ENCODE assay signal across 13 cellular contexts in the genomic region with DNA sequence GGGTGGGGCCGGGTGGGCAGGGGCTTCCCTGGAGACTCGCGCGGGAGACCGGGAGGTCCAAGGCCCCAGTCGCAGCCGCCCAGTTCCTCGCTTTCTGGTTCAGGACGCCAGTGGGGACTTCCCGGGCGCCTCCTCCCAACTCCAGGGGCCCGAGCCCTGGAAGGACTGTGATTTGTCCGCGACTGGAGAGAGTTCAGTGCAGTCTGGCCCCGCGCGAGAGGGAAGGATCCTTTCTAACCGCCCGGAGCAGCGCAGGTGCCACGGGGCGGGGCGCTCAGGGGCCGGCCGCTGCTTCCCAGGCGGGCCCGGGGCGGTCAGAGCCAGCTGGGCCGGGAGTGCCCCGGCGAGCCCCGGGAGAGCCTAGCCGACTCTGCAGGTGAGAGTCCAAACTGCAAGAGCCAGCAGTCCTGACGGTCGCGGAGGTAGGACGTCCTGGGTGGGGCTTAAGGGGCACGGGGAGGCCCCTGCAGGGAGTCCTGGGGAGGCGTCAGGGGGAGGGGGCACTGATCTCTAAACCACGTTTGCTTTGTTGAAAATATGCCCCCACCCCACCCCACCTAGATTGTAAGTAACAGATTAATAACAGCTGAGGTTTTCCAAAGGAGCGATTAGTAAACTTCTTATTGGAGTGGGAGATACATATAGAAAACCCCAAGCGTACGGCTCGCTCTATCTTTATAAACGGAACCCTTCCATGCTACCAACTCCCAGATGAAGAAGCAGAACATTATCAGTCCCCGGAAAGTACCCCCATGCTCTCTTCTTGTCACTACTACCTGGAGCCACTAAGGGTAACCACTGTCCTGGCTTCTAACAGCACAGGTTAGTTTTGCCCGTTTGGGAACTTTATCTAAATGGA. TPM values are rescaled to one million over a fixed set of nuclear protein-coding genes. Genes with fewer than 3 reads are reported as not detected.
A peak's percentile ranks its signal among the peaks of the same experiment; 100 is the strongest.
DNase-seq lines count a peak whose midpoint lies in the region; ATAC-seq and TF ChIP-seq lines count a peak whose summit lies in the region.
"Had no signal": no experiment of that assay in that cellular context is flagged by ENCODE, and none has a peak within 500 bp of the region (broad histone marks: within the 10 kb centered on the region; RNA-seq: fewer than 3 reads in every experiment).

No MANE protein-coding gene starts in this region.

- H4K91ac ChIP-seq in mesenchymal stem cell (ENCODE audit: low read length), result no peak overlapping the region

- H3K27me3 ChIP-seq in mesenchymal stem cell (ENCODE audit: control insufficient read depth in 1 of 2, insufficient read depth in 1 of 2, low read length in 2 of 2), result peaks cover 94 to 96% of the 10 kb centered on the region in 2 experiments

- H3K14ac ChIP-seq in mesenchymal stem cell (ENCODE audit: low read length in 2 of 2), result no peak overlapping the region

- H3K9me3 ChIP-seq in mesenchymal stem cell (ENCODE audit: control insufficient read depth, low read length), result peaks cover 11% of the 10 kb centered on the region
- H3K9me3 ChIP-seq: heart left ventricle had no signal

- no peak for TF ChIP-seq CTCF in MCF 10A (IDR thresholded peaks at IDR 0.05; ENCODE audit: unreplicated experiment)
- no peak for TF ChIP-seq CTCF in endothelial cell (IDR thresholded peaks at IDR 0.05; ENCODE audit: unreplicated experiment)

- H3K18ac ChIP-seq in mesenchymal stem cell (ENCODE audit: low read depth in 1 of 2, low read length in 2 of 2), result peak overlapping the region; percentile 42 to 86

- no TSS peak for BruUV-seq in MCF 10A (replicated peaks; lab: Mats Ljungman, UMichigan)

- peak overlapping the region; percentile 71 for H4K8ac ChIP-seq in mesenchymal stem cell (ENCODE audit: low read length)

- peaks cover 25% of the 10 kb centered on the region for H3K4me1 Mint-ChIP-seq in stimulated activated naive CD8-positive, alpha-beta T cell treated with anti-CD3 and anti-CD28 coated beads, Interleukin-15, amount 100 ng/mL, for 72 hours
- H3K4me1 Mint-ChIP-seq in MCF 10A (ENCODE audit: insufficient read depth, unreplicated experiment) (no peaks in the 10 kb centered on the region), endothelial cell (ENCODE audit: unreplicated experiment) (peaks cover 9% of the 10 kb centered on the region)

- H3K36me3 Mint-ChIP-seq in MCF 10A (ENCODE audit: insufficient read depth, unreplicated experiment), result no peaks in the 10 kb centered on the region
- peaks cover 5% of the 10 kb centered on the region for H3K36me3 Mint-ChIP-seq in endothelial cell (ENCODE audit: low read depth, unreplicated experiment)

- H3K4me3 Mint-ChIP-seq in stimulated activated naive CD8-positive, alpha-beta T cell treated with anti-CD3 and anti-CD28 coated beads, Interleukin-15, amount 100 ng/mL, for 72 hours, result peak overlapping the region in 1 of 2 donors; percentile 51
- H3K4me3 Mint-ChIP-seq in MCF 10A (ENCODE audit: unreplicated experiment) (no peak overlapping the region), endothelial cell (ENCODE audit: unreplicated experiment) (no peak overlapping the region)

- H3K4ac ChIP-seq in mesenchymal stem cell (ENCODE audit: low read depth in 1 of 2, low read length in 2 of 2), result peak overlapping the region in 1 of 2 experiments; percentile 17

- no peak overlapping the region for H3K4me2 ChIP-seq in mesenchymal stem cell (ENCODE audit: low read length, poor library complexity, severe bottlenecking)

- H3K23ac ChIP-seq in mesenchymal stem cell (ENCODE audit: low read length in 2 of 2), result no peak overlapping the region

- no peak overlapping the region for H3K27ac ChIP-seq in mesenchymal stem cell (ENCODE audit: low read length, poor library complexity, severe bottlenecking)
- H3K27ac ChIP-seq: C4-2B, heart left ventricle had no signal

- H3K27ac Mint-ChIP-seq in stimulated activated naive CD8-positive, alpha-beta T cell treated with anti-CD3 and anti-CD28 coated beads, Interleukin-15, amount 100 ng/mL, for 72 hours, result no peak overlapping the region
- no peak overlapping the region for H3K27ac Mint-ChIP-seq in MCF 10A (ENCODE audit: low read depth, unreplicated experiment)
- H3K27ac Mint-ChIP-seq in endothelial cell (ENCODE audit: unreplicated experiment), result no peak overlapping the region

- H3K9me3 Mint-ChIP-seq in stimulated activated naive CD8-positive, alpha-beta T cell treated with anti-CD3 and anti-CD28 coated beads, Interleukin-15, amount 100 ng/mL, for 72 hours, result no peaks in the 10 kb centered on the region
- H3K9me3 Mint-ChIP-seq in MCF 10A (ENCODE audit: unreplicated experiment) (no peaks in the 10 kb centered on the region), endothelial cell (ENCODE audit: unreplicated experiment) (no peaks in the 10 kb centered on the region)

- no peaks in the 10 kb centered on the region for H3K36me3 ChIP-seq in mesenchymal stem cell (ENCODE audit: control insufficient read depth in 1 of 2, insufficient read depth in 2 of 2, low read depth in 1 of 2, low read length in 2 of 2)
- H3K36me3 ChIP-seq: heart left ventricle had no signal

- no peak overlapping the region for H2AFZ ChIP-seq in mesenchymal stem cell (ENCODE audit: low read depth, low read length)

- peaks cover 21% of the 10 kb centered on the region for H3K4me1 ChIP-seq in mesenchymal stem cell (ENCODE audit: control insufficient read depth, insufficient read depth, low read depth, low read length)

- peak overlapping the region; percentile 15 to 65 for H2BK12ac ChIP-seq in mesenchymal stem cell (ENCODE audit: low read length in 2 of 2)

- H3K27me3 Mint-ChIP-seq in stimulated activated naive CD8-positive, alpha-beta T cell treated with anti-CD3 and anti-CD28 coated beads, Interleukin-15, amount 100 ng/mL, for 72 hours, result peaks cover 99% of the 10 kb centered on the region
- peaks cover 93% of the 10 kb centered on the region for H3K27me3 Mint-ChIP-seq in MCF 10A (ENCODE audit: insufficient read depth, unreplicated experiment)
- peaks cover 38% of the 10 kb centered on the region for H3K27me3 Mint-ChIP-seq in endothelial cell (ENCODE audit: unreplicated experiment)

- H2AK5ac ChIP-seq in mesenchymal stem cell (ENCODE audit: low read length, severe bottlenecking), result no peak overlapping the region

- no peak overlapping the region for H3K4me3 ChIP-seq in mesenchymal stem cell (ENCODE audit: insufficient read depth in 1 of 2, low read depth in 1 of 2, low read length in 2 of 2)

- no peaks in the 10 kb centered on the region for H3K79me1 ChIP-seq in mesenchymal stem cell (replicated peaks; ENCODE audit: low read length, poor library complexity, severe bottlenecking)

- WGBS in mesenchymal stem cell, result 15% methylated on average over 39 of the region's 47 CpGs

- CTCF ChIA-PET in MCF 10A (lab: Yijun Ruan, JAX), result interaction anchor here (0.7 to 0.8 kb wide), 2 partner anchors 36 to 104 kb away, joined by 3 to 5 read pairs; no protein-coding TSS in a partner anchor

- POLR2A ChIA-PET in MCF 10A (lab: Yijun Ruan, JAX), result no interaction called here

- no peak for DNase-seq in stimulated activated naive CD8-positive, alpha-beta T cell treated with anti-CD3 and anti-CD28 coated beads, Interleukin-15, amount 100 ng/mL, for 72 hours
- DNase-seq in stimulated activated naive CD8-positive, alpha-beta T cell treated with anti-CD3 and anti-CD28 coated beads, Interleukin-15, Interleukin-2, amounts not matched to agents 100 U/mL and 50 U/mL, for 24 hours, result no peak
- DNase-seq in MCF 10A (ENCODE audit: unreplicated experiment), result peak; percentile 31
- peak; percentile 58 for DNase-seq in mesenchymal stem cell
- no peak for DNase-seq in endothelial cell (ENCODE audit: low spot score)
- DNase-seq in activated effector memory CD4-positive, alpha-beta T cell treated with anti-CD3 and anti-CD28 coated beads, Interleukin-2, amount 50 U/mL, for 16 hours, result no peak
- no peak for DNase-seq in middle frontal gyrus (ENCODE audit: extremely low spot score, low spot score)
- no peak for DNase-seq in NK-92 (lab: John Stamatoyannopoulos, UW; ENCODE audit: unreplicated experiment)
- DNase-seq: heart left ventricle, NCI-H446, T-helper 9 cell had no signal

- peak overlapping the region; percentile 77 for H2BK15ac ChIP-seq in mesenchymal stem cell (ENCODE audit: low read depth, poor library complexity, severe bottlenecking)

- intact Hi-C loops in MCF 10A (cut with micrococcal nuclease), result no loop called here

- peak overlapping the region; percentile 37 for H2BK120ac ChIP-seq in mesenchymal stem cell (ENCODE audit: low read depth, low read length)

- no peak overlapping the region for H2BK5ac ChIP-seq in mesenchymal stem cell (ENCODE audit: low read depth, low read length, poor library complexity, severe bottlenecking)

- no peak overlapping the region for H3K9ac ChIP-seq in mesenchymal stem cell (ENCODE audit: low read length)

- peak; percentile 29 for ATAC-seq in stimulated activated naive CD8-positive, alpha-beta T cell treated with anti-CD3 and anti-CD28 coated beads, Interleukin-15, amount 100 ng/mL, for 72 hours
- ATAC-seq in stimulated activated naive CD8-positive, alpha-beta T cell treated with anti-CD3 and anti-CD28 coated beads, Interleukin-15, Interleukin-2, amounts not matched to agents 100 U/mL and 50 U/mL, for 24 hours, result no peak

RNA-seq across cellular contexts. Expression of a gene that starts 8.2 kb away (rescaled TPM):
- not detected in 2 replicates for total RNA-seq in MCF 10A (2022)
- polyA plus RNA-seq in mesenchymal stem cell (2013, experiment 1 of 2), result 59.0 TPM
- polyA plus RNA-seq in mesenchymal stem cell (2013, experiment 2 of 2), result 58.4 TPM
- total RNA-seq in endothelial cell (ENCODE audit: unreplicated experiment), result 0.82 TPM
- total RNA-seq: heart left ventricle, osteoblast had no signal
- polyA plus RNA-seq: heart left ventricle had no signal

Comparison
In these comparisons a context has a peak if more than half of its experiments do, and no peak if none do; other contexts are left out.
1. DNase-seq: peak in MCF 10A (single experiment) and mesenchymal stem cell (single experiment); none in stimulated activated naive CD8-positive, alpha-beta T cell treated with anti-CD3 and anti-CD28 coated beads, Interleukin-15, amount 100 ng/mL, for 72 hours (0 of 2), stimulated activated naive CD8-positive, alpha-beta T cell treated with anti-CD3 and anti-CD28 coated beads, Interleukin-15, Interleukin-2, amounts not matched to agents 100 U/mL and 50 U/mL, for 24 hours (single experiment), endothelial cell (single experiment), activated effector memory CD4-positive, alpha-beta T cell treated with anti-CD3 and anti-CD28 coated beads, Interleukin-2, amount 50 U/mL, for 16 hours (single experiment), middle frontal gyrus (single experiment) and NK-92 (single experiment).